Comparison of ENCODE assay signal across 1 cellular context in the genomic region with DNA sequence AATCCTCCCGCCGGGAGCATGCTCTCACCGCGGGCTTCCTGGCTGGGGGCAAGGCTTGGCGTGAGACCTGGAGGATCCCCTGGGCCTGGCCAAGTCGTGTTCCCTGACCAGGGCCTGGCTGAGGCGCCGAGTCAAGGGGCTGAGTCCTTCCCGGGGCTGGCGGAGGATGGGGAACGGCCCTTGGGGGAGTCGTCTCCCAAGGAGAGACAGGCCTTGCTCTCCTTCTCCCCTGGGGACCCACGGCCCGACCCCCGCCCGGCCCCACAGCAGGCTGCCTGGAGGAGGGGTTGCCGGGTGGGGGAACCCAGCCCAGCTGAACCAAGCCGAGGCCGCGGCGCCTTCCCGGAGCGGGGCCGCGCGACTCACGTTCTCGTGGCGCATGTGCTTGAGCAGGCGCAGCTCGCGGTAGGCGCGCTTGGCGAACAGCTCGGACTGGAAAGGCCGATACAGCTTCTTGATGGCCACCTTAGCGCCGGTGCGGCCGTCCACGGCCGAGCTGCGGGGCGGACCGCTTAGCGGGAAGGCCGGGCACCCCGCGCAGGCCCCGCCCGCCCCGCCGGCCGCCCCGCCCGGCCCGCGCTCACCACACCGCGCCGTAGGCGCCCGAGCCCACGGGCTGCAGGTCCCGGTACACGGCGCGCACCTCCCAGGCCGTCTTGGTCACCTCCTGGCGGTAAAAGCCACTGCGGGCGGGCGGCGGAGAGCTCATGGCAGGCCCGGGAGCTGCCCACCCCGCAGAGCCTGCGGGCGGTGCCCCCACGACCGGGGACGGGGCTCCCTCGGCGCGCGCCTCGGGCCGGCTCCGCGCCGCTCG.
TF ChIP-seq lines count a peak whose summit lies in the region.

No MANE protein-coding gene starts in this region.

TF ChIP-seq in Ishikawa, 13 proteins besides CTCF, POLR2A, EP300 and RAD21 (continued from another document):
- TF ChIP-seq REST (IDR thresholded peaks at IDR 0.05; ENCODE audit: low read depth), result 0 out of 2 replicates have a peak, but pooled peaks have one; percentile 11
- TF ChIP-seq MAX (IDR thresholded peaks at IDR 0.05), result peak; percentile 79
- TF ChIP-seq TEAD4 (IDR thresholded peaks at IDR 0.05), result no peak
